In the genomic region with DNA sequence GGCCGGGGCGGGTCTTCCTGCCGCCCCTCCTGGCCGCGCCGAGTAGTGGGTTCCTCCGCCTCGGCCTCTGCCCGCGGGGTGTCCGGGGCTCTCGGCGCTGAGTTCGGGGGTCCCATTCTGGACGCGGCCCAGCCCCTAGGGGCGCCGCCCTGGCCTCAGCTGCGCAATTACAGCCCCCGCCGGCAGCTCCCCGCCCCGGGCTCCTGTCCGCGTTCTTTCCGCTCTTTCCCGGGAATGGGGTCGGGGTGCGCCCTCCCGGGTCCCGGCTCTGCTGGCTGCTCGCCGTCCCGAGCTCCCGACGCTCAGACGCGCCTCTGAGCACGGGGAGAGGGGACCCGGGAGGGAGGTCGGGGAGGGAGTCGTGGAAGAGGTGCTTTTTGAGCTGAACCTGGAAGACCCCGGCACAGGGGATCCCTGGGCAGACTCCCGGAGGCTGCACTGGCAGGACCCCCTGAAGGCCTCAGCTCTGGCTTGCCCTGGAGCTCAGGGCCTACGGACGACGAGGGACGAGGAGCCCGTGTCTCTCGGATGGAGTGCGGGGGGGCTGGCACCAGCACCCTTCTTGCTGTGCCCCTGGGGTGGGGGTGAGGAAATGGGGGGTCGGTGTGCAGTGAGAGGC, we compare ENCODE assay signal across 1 cellular context.
TF ChIP-seq lines count a peak whose summit lies in the region.

No MANE protein-coding gene starts in this region.

TF ChIP-seq in GM23338, 12 proteins besides CTCF, POLR2A, EP300 and RAD21:
- TF ChIP-seq, protein P1, sequence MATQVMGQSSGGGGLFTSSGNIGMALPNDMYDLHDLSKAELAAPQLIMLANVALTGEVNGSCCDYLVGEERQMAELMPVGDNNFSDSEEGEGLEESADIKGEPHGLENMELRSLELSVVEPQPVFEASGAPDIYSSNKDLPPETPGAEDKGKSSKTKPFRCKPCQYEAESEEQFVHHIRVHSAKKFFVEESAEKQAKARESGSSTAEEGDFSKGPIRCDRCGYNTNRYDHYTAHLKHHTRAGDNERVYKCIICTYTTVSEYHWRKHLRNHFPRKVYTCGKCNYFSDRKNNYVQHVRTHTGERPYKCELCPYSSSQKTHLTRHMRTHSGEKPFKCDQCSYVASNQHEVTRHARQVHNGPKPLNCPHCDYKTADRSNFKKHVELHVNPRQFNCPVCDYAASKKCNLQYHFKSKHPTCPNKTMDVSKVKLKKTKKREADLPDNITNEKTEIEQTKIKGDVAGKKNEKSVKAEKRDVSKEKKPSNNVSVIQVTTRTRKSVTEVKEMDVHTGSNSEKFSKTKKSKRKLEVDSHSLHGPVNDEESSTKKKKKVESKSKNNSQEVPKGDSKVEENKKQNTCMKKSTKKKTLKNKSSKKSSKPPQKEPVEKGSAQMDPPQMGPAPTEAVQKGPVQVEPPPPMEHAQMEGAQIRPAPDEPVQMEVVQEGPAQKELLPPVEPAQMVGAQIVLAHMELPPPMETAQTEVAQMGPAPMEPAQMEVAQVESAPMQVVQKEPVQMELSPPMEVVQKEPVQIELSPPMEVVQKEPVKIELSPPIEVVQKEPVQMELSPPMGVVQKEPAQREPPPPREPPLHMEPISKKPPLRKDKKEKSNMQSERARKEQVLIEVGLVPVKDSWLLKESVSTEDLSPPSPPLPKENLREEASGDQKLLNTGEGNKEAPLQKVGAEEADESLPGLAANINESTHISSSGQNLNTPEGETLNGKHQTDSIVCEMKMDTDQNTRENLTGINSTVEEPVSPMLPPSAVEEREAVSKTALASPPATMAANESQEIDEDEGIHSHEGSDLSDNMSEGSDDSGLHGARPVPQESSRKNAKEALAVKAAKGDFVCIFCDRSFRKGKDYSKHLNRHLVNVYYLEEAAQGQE (IDR thresholded peaks at IDR 0.05; ENCODE audit: unreplicated experiment), result no peak
- TF ChIP-seq CREB1 (CRISPR knock-in tag; IDR thresholded peaks at IDR 0.05; ENCODE audit: low read depth), result no peak
- no peak for TF ChIP-seq EZH2 (IDR thresholded peaks at IDR 0.05; ENCODE audit: low read depth, unreplicated experiment)
- TF ChIP-seq, protein P2, sequence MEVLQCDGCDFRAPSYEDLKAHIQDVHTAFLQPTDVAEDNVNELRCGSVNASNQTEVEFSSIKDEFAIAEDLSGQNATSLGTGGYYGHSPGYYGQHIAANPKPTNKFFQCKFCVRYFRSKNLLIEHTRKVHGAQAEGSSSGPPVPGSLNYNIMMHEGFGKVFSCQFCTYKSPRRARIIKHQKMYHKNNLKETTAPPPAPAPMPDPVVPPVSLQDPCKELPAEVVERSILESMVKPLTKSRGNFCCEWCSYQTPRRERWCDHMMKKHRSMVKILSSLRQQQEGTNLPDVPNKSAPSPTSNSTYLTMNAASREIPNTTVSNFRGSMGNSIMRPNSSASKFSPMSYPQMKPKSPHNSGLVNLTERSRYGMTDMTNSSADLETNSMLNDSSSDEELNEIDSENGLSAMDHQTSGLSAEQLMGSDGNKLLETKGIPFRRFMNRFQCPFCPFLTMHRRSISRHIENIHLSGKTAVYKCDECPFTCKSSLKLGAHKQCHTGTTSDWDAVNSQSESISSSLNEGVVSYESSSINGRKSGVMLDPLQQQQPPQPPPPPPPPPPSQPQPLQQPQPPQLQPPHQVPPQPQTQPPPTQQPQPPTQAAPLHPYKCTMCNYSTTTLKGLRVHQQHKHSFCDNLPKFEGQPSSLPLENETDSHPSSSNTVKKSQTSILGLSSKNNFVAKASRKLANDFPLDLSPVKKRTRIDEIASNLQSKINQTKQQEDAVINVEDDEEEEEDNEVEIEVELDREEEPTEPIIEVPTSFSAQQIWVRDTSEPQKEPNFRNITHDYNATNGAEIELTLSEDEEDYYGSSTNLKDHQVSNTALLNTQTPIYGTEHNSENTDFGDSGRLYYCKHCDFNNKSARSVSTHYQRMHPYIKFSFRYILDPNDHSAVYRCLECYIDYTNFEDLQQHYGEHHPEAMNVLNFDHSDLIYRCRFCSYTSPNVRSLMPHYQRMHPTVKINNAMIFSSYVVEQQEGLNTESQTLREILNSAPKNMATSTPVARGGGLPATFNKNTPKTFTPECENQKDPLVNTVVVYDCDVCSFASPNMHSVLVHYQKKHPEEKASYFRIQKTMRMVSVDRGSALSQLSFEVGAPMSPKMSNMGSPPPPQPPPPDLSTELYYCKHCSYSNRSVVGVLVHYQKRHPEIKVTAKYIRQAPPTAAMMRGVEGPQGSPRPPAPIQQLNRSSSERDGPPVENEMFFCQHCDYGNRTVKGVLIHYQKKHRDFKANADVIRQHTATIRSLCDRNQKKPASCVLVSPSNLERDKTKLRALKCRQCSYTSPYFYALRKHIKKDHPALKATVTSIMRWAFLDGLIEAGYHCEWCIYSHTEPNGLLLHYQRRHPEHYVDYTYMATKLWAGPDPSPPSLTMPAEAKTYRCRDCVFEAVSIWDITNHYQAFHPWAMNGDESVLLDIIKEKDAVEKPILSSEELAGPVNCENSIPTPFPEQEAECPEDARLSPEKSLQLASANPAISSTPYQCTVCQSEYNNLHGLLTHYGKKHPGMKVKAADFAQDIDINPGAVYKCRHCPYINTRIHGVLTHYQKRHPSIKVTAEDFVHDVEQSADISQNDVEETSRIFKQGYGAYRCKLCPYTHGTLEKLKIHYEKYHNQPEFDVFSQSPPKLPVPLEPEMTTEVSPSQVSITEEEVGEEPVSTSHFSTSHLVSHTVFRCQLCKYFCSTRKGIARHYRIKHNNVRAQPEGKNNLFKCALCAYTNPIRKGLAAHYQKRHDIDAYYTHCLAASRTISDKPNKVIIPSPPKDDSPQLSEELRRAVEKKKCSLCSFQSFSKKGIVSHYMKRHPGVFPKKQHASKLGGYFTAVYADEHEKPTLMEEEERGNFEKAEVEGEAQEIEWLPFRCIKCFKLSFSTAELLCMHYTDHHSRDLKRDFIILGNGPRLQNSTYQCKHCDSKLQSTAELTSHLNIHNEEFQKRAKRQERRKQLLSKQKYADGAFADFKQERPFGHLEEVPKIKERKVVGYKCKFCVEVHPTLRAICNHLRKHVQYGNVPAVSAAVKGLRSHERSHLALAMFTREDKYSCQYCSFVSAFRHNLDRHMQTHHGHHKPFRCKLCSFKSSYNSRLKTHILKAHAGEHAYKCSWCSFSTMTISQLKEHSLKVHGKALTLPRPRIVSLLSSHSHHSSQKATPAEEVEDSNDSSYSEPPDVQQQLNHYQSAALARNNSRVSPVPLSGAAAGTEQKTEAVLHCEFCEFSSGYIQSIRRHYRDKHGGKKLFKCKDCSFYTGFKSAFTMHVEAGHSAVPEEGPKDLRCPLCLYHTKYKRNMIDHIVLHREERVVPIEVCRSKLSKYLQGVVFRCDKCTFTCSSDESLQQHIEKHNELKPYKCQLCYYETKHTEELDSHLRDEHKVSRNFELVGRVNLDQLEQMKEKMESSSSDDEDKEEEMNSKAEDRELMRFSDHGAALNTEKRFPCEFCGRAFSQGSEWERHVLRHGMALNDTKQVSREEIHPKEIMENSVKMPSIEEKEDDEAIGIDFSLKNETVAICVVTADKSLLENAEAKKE (CRISPR knock-in tag; IDR thresholded peaks at IDR 0.05), result no peak
- TF ChIP-seq ZNF114 (CRISPR knock-in tag; IDR thresholded peaks at IDR 0.05), result no peak
- TF ChIP-seq EZH2phosphoT487 (IDR thresholded peaks at IDR 0.05; ENCODE audit: unreplicated experiment), result no peak
- TF ChIP-seq NANOG (IDR thresholded peaks at IDR 0.05; ENCODE audit: borderline replicate concordance), result no peak
- TF ChIP-seq POLR2AphosphoS5 (IDR thresholded peaks at IDR 0.05; ENCODE audit: low read depth), result no peak
- no peak for TF ChIP-seq STAT1 (IDR thresholded peaks at IDR 0.05; ENCODE audit: unreplicated experiment)
- TF ChIP-seq ZNF331 (CRISPR knock-in tag; IDR thresholded peaks at IDR 0.05; ENCODE audit: low read depth), result no peak
- TF ChIP-seq, protein P3, sequence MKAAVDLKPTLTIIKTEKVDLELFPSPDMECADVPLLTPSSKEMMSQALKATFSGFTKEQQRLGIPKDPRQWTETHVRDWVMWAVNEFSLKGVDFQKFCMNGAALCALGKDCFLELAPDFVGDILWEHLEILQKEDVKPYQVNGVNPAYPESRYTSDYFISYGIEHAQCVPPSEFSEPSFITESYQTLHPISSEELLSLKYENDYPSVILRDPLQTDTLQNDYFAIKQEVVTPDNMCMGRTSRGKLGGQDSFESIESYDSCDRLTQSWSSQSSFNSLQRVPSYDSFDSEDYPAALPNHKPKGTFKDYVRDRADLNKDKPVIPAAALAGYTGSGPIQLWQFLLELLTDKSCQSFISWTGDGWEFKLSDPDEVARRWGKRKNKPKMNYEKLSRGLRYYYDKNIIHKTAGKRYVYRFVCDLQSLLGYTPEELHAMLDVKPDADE (IDR thresholded peaks at IDR 0.05), result no peak
- no peak for TF ChIP-seq JUNB (IDR thresholded peaks at IDR 0.05; ENCODE audit: unreplicated experiment)
